ENCODE assay signal across 8 cellular contexts in genomic region chr13:31797154-31797775, GRCh38. TPM values are rescaled to one million over a fixed set of nuclear protein-coding genes. Genes with fewer than 3 reads are reported as not detected.
DNase-seq lines count a peak whose midpoint lies in the region; ATAC-seq and TF ChIP-seq lines count a peak whose summit lies in the region.

No MANE protein-coding gene starts in this region.

- H3K9me3 ChIP-seq in spleen: no peaks in the 10 kb centered on the region

- TF ChIP-seq POLR2A in spleen (IDR thresholded peaks at IDR 0.05): no peak

- peaks cover 0 to 25% (median 6%) of the 10 kb centered on the region in 6 donors for H3K4me1 ChIP-seq in spleen

- peak; percentile 33 for TF ChIP-seq CTCF in foreskin fibroblast (IDR thresholded peaks at IDR 0.05; ENCODE audit: low read depth, low read length)
- peak in 6 of 11 experiments; percentile 16 to 34 (median 26) for TF ChIP-seq CTCF in spleen (IDR thresholded peaks at IDR 0.05 in 8 of 11, conservative IDR thresholded peaks at IDR 0.05 in 3 of 11)

- H3K4me3 ChIP-seq in foreskin fibroblast (ENCODE audit: low read depth in 1 of 2, low read length in 2 of 2) (no peak overlapping the region), spleen (no peak overlapping the region)

- no peaks in the 10 kb centered on the region for H3K27me3 ChIP-seq in spleen (replicated peaks in 1 of 7)

- WGBS in spleen, 5 donors: 42 to 55% (median 46%) methylated on average over 7 of the region's 7 CpGs

- DNase-seq in NCI-H1417 (lab: John Stamatoyannopoulos, UW) (peak in 2 of 3 experiments; percentile 7 to 54), NCI-H1417 treated with DMSO at 0.1 percent for 48 hours (lab: John Stamatoyannopoulos, UW) (no peak), RKO (ENCODE audit: low spot score) (peak; percentile 67), foreskin fibroblast (peak in 1 of 2 donors; percentile 76), spleen (no peak), activated T-cell treated with anti-CD3 and anti-CD28 coated beads for 4 hours (no peak)
- DNase-seq in activated CD4-positive, CD25-positive, alpha-beta regulatory T cell (lab: John Stamatoyannopoulos, UW): no peak

- intact Hi-C loops in spleen (cut with DNase I; ENCODE audit: low total_unique reads): no loop called here

- no peaks in the 10 kb centered on the region for H3K36me3 ChIP-seq in spleen

- no peak for ATAC-seq in GM21786 (IDR thresholded peaks at IDR 0.05; ENCODE audit: unreplicated experiment)

- H3K27ac ChIP-seq in spleen: no peak overlapping the region

RNA-seq across cellular contexts. Expression of gene RXFP2, which starts 57.9 kb away (rescaled TPM):
- not detected for total RNA-seq in spleen
- polyA plus RNA-seq in spleen: not detected

Comparison
In these comparisons a context has a peak if more than half of its experiments do, and no peak if none do; other contexts are left out.
1. DNase-seq: peak in NCI-H1417 (2 of 3) and RKO (single experiment); none in NCI-H1417 treated with DMSO at 0.1 percent for 48 hours (single experiment), spleen (single experiment), activated CD4-positive, CD25-positive, alpha-beta regulatory T cell (0 of 4) and activated T-cell treated with anti-CD3 and anti-CD28 coated beads for 4 hours (single experiment).